In genomic region chr6:25370175-25371036, GRCh38 we compare ENCODE assay signal across 7 cellular contexts.
A peak's percentile ranks its signal among the peaks of the same experiment; 100 is the strongest.
DNase-seq lines count a peak whose midpoint lies in the region; ATAC-seq lines count a peak whose summit lies in the region.

No MANE protein-coding gene starts in this region.

- H3K9me3 Mint-ChIP-seq in activated CD4-positive, alpha-beta memory T cell treated with anti-CD3 and anti-CD28 coated beads for 36 hours = peaks cover 10% of the 10 kb centered on the region

- peak; percentile 91 for DNase-seq in DMS153 (lab: John Stamatoyannopoulos, UW)
- peak; percentile 37 for DNase-seq in activated CD4-positive, alpha-beta memory T cell treated with anti-CD3 and anti-CD28 coated beads for 36 hours
- no peak for DNase-seq in COLO829 (ENCODE audit: low spot score)

- H3K27ac Mint-ChIP-seq in activated CD4-positive, alpha-beta memory T cell treated with anti-CD3 and anti-CD28 coated beads for 36 hours = peak overlapping the region; percentile 59

- peak overlapping the region; percentile 64 for H3K27ac ChIP-seq in muscle layer of duodenum (ENCODE audit: low read length)

- ATAC-seq in HG02938 (IDR thresholded peaks at IDR 0.05; ENCODE audit: unreplicated experiment) (peak; percentile 37), GM19328 (IDR thresholded peaks at IDR 0.05; ENCODE audit: unreplicated experiment) (no peak), HG03565 (IDR thresholded peaks at IDR 0.05; ENCODE audit: unreplicated experiment) (no peak)

- H3K27me3 Mint-ChIP-seq in activated CD4-positive, alpha-beta memory T cell treated with anti-CD3 and anti-CD28 coated beads for 36 hours = no peaks in the 10 kb centered on the region

- H3K36me3 ChIP-seq in muscle layer of duodenum (ENCODE audit: control insufficient read depth in 1 of 2, insufficient read depth in 2 of 2, low read length in 2 of 2) = no peaks in the 10 kb centered on the region

- POLR2A ChIA-PET in activated CD4-positive, alpha-beta memory T cell treated with anti-CD3 and anti-CD28 coated beads for 36 hours (lab: Charles Lee) = interaction anchor here (0.6 to 1.2 kb wide), 2 partner anchors 35 to 204 kb away, joined by 3 to 5 read pairs; no protein-coding TSS in a partner anchor

- H3K4me3 ChIP-seq in muscle layer of duodenum (ENCODE audit: low read depth in 1 of 2, low read length in 2 of 2) = no peak overlapping the region

- intact Hi-C loops in activated CD4-positive, alpha-beta memory T cell treated with anti-CD3 and anti-CD28 coated beads for 36 hours (cut with micrococcal nuclease) = loop anchor here (1.0 to 2.0 kb wide), 3 partner anchors 18 to 92 kb away; partner anchors contain the start of gene CARMIL1

- no peaks in the 10 kb centered on the region for H3K27me3 ChIP-seq in muscle layer of duodenum (ENCODE audit: low read depth, low read length)

- H3K36me3 Mint-ChIP-seq in activated CD4-positive, alpha-beta memory T cell treated with anti-CD3 and anti-CD28 coated beads for 36 hours = peaks cover 5% of the 10 kb centered on the region

- H3K9me3 ChIP-seq in muscle layer of duodenum (ENCODE audit: control insufficient read depth in 1 of 2, low read length in 2 of 2) = no peaks in the 10 kb centered on the region

- CTCF ChIA-PET in activated CD4-positive, alpha-beta memory T cell treated with anti-CD3 and anti-CD28 coated beads for 36 hours (lab: Charles Lee) = interaction anchor here (0.7 to 2.1 kb wide), 4 partner anchors 105 to 633 kb away, joined by 4 to 8 read pairs (median 5); no protein-coding TSS in a partner anchor

- peaks cover 61% of the 10 kb centered on the region for H3K4me1 Mint-ChIP-seq in activated CD4-positive, alpha-beta memory T cell treated with anti-CD3 and anti-CD28 coated beads for 36 hours (ENCODE audit: low read depth)

- peak overlapping the region; percentile 61 for H3K4me3 Mint-ChIP-seq in activated CD4-positive, alpha-beta memory T cell treated with anti-CD3 and anti-CD28 coated beads for 36 hours

- peaks cover 0 to 9% of the 10 kb centered on the region in 2 donors for H3K4me1 ChIP-seq in muscle layer of duodenum (ENCODE audit: control insufficient read depth in 1 of 2, insufficient read depth in 2 of 2, low read length in 2 of 2)
